ENCODE assay signal across 10 cellular contexts in the genomic region with DNA sequence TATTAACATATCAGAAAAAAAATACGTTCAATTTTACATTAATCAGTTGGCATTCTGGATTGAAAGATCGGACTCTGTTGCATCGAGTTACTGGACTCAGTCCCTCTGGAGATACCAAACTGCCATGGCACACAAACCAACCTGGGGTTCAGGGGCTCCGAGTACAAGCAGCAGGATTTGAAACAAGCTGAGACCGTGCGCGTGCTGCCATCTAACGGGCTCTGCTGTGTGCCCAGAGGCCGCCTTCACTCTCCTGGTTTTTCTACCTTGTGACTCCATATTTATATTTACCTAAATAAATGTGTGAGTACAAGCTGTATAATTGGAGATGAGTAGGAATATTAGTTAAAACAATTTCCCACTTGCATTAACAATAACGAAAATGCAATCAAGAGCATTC. TPM values are rescaled to one million over a fixed set of nuclear protein-coding genes. Genes with fewer than 3 reads are reported as not detected.
DNase-seq lines count a peak whose midpoint lies in the region; TF ChIP-seq lines count a peak whose summit lies in the region.
"Had no signal": no experiment of that assay in that cellular context is flagged by ENCODE, and none has a peak within 500 bp of the region (broad histone marks: within the 10 kb centered on the region; RNA-seq: fewer than 3 reads in every experiment).

No MANE protein-coding gene starts in this region.

- no peak overlapping the region for H3K9ac ChIP-seq in mammary epithelial cell (ENCODE audit: insufficient read depth, low read length)

- intact Hi-C loops in mammary epithelial cell (cut with micrococcal nuclease) (loop anchor here (1.0 to 10.0 kb wide), 6 partner anchors 121 to 1445 kb away; no protein-coding TSS in a partner anchor), sigmoid colon (cut with DNase I) (no loop called here)

- H3K27me3 ChIP-seq in mammary epithelial cell (ENCODE audit: insufficient read depth, low read length) (no peaks in the 10 kb centered on the region), sigmoid colon (no peaks in the 10 kb centered on the region)

- no peak overlapping the region for H3K27ac ChIP-seq in mammary epithelial cell (ENCODE audit: insufficient read depth, low read depth, low read length)
- no peak overlapping the region for H3K27ac ChIP-seq in sigmoid colon

- H3K4me3 ChIP-seq in mammary epithelial cell (replicated peaks in 1 of 3; ENCODE audit: insufficient read depth in 1 of 3, low read depth in 2 of 3, low read length in 3 of 3) = no peak overlapping the region
- no peak overlapping the region for H3K4me3 ChIP-seq in sigmoid colon

- BruUV-seq in mammary epithelial cell (replicated peaks; lab: Mats Ljungman, UMichigan) = no TSS peak

- H3K27ac Mint-ChIP-seq in nephron progenitor cell = no peak overlapping the region

- dilution Hi-C loops in mammary epithelial cell (cut with HindIII; ENCODE audit: low sequenced_read_pairs) = no loop called here

- H3K4me2 ChIP-seq in mammary epithelial cell (ENCODE audit: insufficient read depth, low read depth, low read length) = no peak overlapping the region

- peak; percentile 19 for DNase-seq in NCI-H2081 treated with DMSO at 0.1 percent for 48 hours (lab: John Stamatoyannopoulos, UW)
- DNase-seq in mammary epithelial cell = no peak
- DNase-seq in nephron progenitor cell = peak; percentile 21
- DNase-seq in cerebellar nuclear complex (lab: John Stamatoyannopoulos, UW) = no peak
- DNase-seq in sigmoid colon = no peak
- DNase-seq in GM03348 (ENCODE audit: low spot score) = no peak
- DNase-seq: activated CD4-positive, alpha-beta T cell treated with anti-CD3 and anti-CD28 coated beads, Interleukin-2, amount 50 U/mL, for 1 hour; NK-92 treated with Interleukin-12 subunit alpha and Interleukin-12 subunit beta, amount 100 ng/mL, for 24 hours; occipital lobe had no signal

- H3K9me3 ChIP-seq in mammary epithelial cell (replicated peaks; ENCODE audit: insufficient read depth, low read length) (no peaks in the 10 kb centered on the region), sigmoid colon (no peaks in the 10 kb centered on the region)

- no peak overlapping the region for H2AFZ ChIP-seq in mammary epithelial cell (ENCODE audit: low read depth, low read length)

- peaks cover 3% of the 10 kb centered on the region for H3K27me3 Mint-ChIP-seq in nephron progenitor cell (ENCODE audit: low read depth, poor library complexity)

- TF ChIP-seq EP300 in sigmoid colon (IDR thresholded peaks at IDR 0.05) = no peak

- TF ChIP-seq POLR2A in sigmoid colon (IDR thresholded peaks at IDR 0.05) = no peak

- no peaks in the 10 kb centered on the region for H4K20me1 ChIP-seq in mammary epithelial cell (ENCODE audit: insufficient read depth, low read length)

- in situ Hi-C loops in mammary epithelial cell (cut with MboI; ENCODE audit: low sequenced_read_pairs in 2 of 2) = loop anchor here (25.0 kb wide), 2 partner anchors 362 to 812 kb away; no protein-coding TSS in a partner anchor

- H3K36me3 Mint-ChIP-seq in nephron progenitor cell (ENCODE audit: low read depth) = no peaks in the 10 kb centered on the region

- 29% methylated on average over 9 of the region's 10 CpGs for WGBS in mammary epithelial cell (ENCODE audit: low coverage, missing lambda C conversion rate)
- 44 to 64% methylated on average over 10 of the region's 10 CpGs for WGBS in sigmoid colon, 2 donors

- H3K4me1 Mint-ChIP-seq in nephron progenitor cell = no peaks in the 10 kb centered on the region

- H3K79me2 ChIP-seq in mammary epithelial cell (ENCODE audit: insufficient read depth, low read length) = no peaks in the 10 kb centered on the region

- TF ChIP-seq CTCF in GM12873 (IDR thresholded peaks at IDR 0.05; ENCODE audit: insufficient read depth, low read depth, low read length, missing control alignments) (peak; percentile 29), mammary epithelial cell (conservative IDR thresholded peaks at IDR 0.05 in 1 of 2, IDR thresholded peaks at IDR 0.05 in 1 of 2; ENCODE audit: extremely low read depth in 1 of 2, insufficient read depth in 1 of 2, low read depth in 1 of 2, low read length in 2 of 2) (peak; percentile 44 to 61), nephron progenitor cell (IDR thresholded peaks at IDR 0.05) (no peak), sigmoid colon (IDR thresholded peaks at IDR 0.05) (no peak)

- H3K36me3 ChIP-seq in mammary epithelial cell (ENCODE audit: insufficient read depth, low read length) (no peaks in the 10 kb centered on the region), sigmoid colon (no peaks in the 10 kb centered on the region)

- H3K4me1 ChIP-seq in mammary epithelial cell (ENCODE audit: insufficient read depth, low read length) (no peaks in the 10 kb centered on the region), sigmoid colon (no peaks in the 10 kb centered on the region)

- CTCF ChIA-PET in mammary epithelial cell (lab: Charles Lee; ENCODE audit: low non-redundant PET) = interaction anchor here (0.6 to 0.9 kb wide), 4 partner anchors 93 to 177 kb away, joined by 3 to 5 read pairs (median 4); no protein-coding TSS in a partner anchor

- no peaks in the 10 kb centered on the region for H3K9me3 Mint-ChIP-seq in nephron progenitor cell

- H3K4me3 Mint-ChIP-seq in nephron progenitor cell = no peak overlapping the region

RNA-seq across cellular contexts. Expression of a gene that starts 48.2 kb away (rescaled TPM):
- total RNA-seq in mammary epithelial cell (100 to 1,000 TPM; 461 to 672 TPM), sigmoid colon (100 to 1,000 TPM; 135 to 214 (median 170) TPM)
- polyA plus RNA-seq in mammary epithelial cell (564 TPM), sigmoid colon (100 to 1,000 TPM in 1 of 3 donors, 10 to 100 TPM in 2; 52.5 to 132 (median 75.2) TPM)
- 268 TPM for polyA minus RNA-seq in mammary epithelial cell

Comparison
In these comparisons a context has a peak if more than half of its experiments do, and no peak if none do; other contexts are left out.
1. CTCF ChIP-seq: peak in GM12873 (single experiment) and mammary epithelial cell (2 of 2); none in nephron progenitor cell (single experiment) and sigmoid colon (0 of 4).
2. DNase-seq: peak in NCI-H2081 treated with DMSO at 0.1 percent for 48 hours (single experiment) and nephron progenitor cell (single experiment); none in mammary epithelial cell (single experiment), cerebellar nuclear complex (0 of 2), sigmoid colon (single experiment) and GM03348 (single experiment).